ENCODE assay signal across 17 cellular contexts in genomic region chr12:63353559-63353958, GRCh38.
DNase-seq lines count a peak whose midpoint lies in the region; ATAC-seq and TF ChIP-seq lines count a peak whose summit lies in the region.
"Had no signal": no experiment of that assay in that cellular context is flagged by ENCODE, and none has a peak within 500 bp of the region (broad histone marks: within the 10 kb centered on the region; RNA-seq: fewer than 3 reads in every experiment).

No MANE protein-coding gene starts in this region.

- CTCF ChIA-PET in RWPE1 (lab: Yijun Ruan, JAX) = no interaction called here
- CTCF ChIA-PET in naive thymus-derived CD4-positive, alpha-beta T cell (lab: Charles Lee) = no interaction called here

- H3K27ac ChIP-seq in C4-2B = no peak overlapping the region
- H3K27ac ChIP-seq in RWPE1 = no peak overlapping the region
- H3K27ac ChIP-seq in naive thymus-derived CD4-positive, alpha-beta T cell (ENCODE audit: low read depth, low read length) = no peak overlapping the region
- H3K27ac ChIP-seq: ovary, SJCRH30 had no signal

- H3K4me1 Mint-ChIP-seq in naive thymus-derived CD4-positive, alpha-beta T cell = no peaks in the 10 kb centered on the region
- H3K4me1 Mint-ChIP-seq: stimulated activated naive B cell treated with anti-CD40 and anti-IgM and Interleukin-4, amounts not matched to agents 10 μg/mL and 1 μg/mL and 100 μg/mL, for 72 hours had no signal

- H3K4me3 ChIP-seq in fibroblast of villous mesenchyme (ENCODE audit: low read depth, low read length) = no peak overlapping the region
- no peak overlapping the region for H3K4me3 ChIP-seq in naive thymus-derived CD4-positive, alpha-beta T cell (ENCODE audit: low read length)
- H3K4me3 ChIP-seq: ovary, SJCRH30 had no signal

- H3K9me3 ChIP-seq in naive thymus-derived CD4-positive, alpha-beta T cell (ENCODE audit: control insufficient read depth in 2 of 3, low read length in 3 of 3) = no peaks in the 10 kb centered on the region
- H3K9me3 ChIP-seq: BE2C, ovary, SJCRH30 had no signal

- no peaks in the 10 kb centered on the region for H3K36me3 ChIP-seq in naive thymus-derived CD4-positive, alpha-beta T cell (ENCODE audit: control insufficient read depth in 2 of 3, insufficient read depth in 3 of 3, low read length in 3 of 3)
- H3K36me3 ChIP-seq: BE2C, ovary, SJCRH30 had no signal

- no peak overlapping the region for H3K4me3 Mint-ChIP-seq in naive thymus-derived CD4-positive, alpha-beta T cell
- H3K4me3 Mint-ChIP-seq: stimulated activated naive B cell treated with anti-CD40 and anti-IgM and Interleukin-4, amounts not matched to agents 10 μg/mL and 1 μg/mL and 100 μg/mL, for 72 hours had no signal

- intact Hi-C loops in naive thymus-derived CD4-positive, alpha-beta T cell (cut with micrococcal nuclease) = no loop called here

- POLR2A ChIA-PET in RWPE1 (lab: Yijun Ruan, JAX; ENCODE audit: low non-redundant PET) = no interaction called here
- POLR2A ChIA-PET in naive thymus-derived CD4-positive, alpha-beta T cell (lab: Charles Lee) = no interaction called here

- no peaks in the 10 kb centered on the region for H3K4me1 ChIP-seq in naive thymus-derived CD4-positive, alpha-beta T cell (ENCODE audit: control insufficient read depth in 2 of 2, insufficient read depth in 2 of 2, low read length in 2 of 2)
- H3K4me1 ChIP-seq: SJCRH30 had no signal

- H3K36me3 Mint-ChIP-seq in naive thymus-derived CD4-positive, alpha-beta T cell = no peaks in the 10 kb centered on the region
- H3K36me3 Mint-ChIP-seq: stimulated activated naive B cell treated with anti-CD40 and anti-IgM and Interleukin-4, amounts not matched to agents 10 μg/mL and 1 μg/mL and 100 μg/mL, for 72 hours had no signal

- TF ChIP-seq CTCF in C4-2B (conservative IDR thresholded peaks at IDR 0.05) (peak; percentile 11; the same call in 1 of the 2 replicates), RWPE1 (conservative IDR thresholded peaks at IDR 0.05; ENCODE audit: low read depth) (no peak), fibroblast of villous mesenchyme (IDR thresholded peaks at IDR 0.05; ENCODE audit: insufficient read depth, low read depth, low read length) (peak; percentile 3)

- ATAC-seq in naive thymus-derived CD4-positive, alpha-beta T cell = no peak
- ATAC-seq in GM19467 (IDR thresholded peaks at IDR 0.05; ENCODE audit: unreplicated experiment) = no peak
- ATAC-seq: stimulated activated naive B cell treated with anti-CD40 and anti-IgM and Interleukin-4, amounts not matched to agents 10 μg/mL and 1 μg/mL and 100 μg/mL, for 72 hours had no signal

- peaks cover 0 to 3% (median 0%) of the 10 kb centered on the region in 11 donors for H3K9me3 Mint-ChIP-seq in naive thymus-derived CD4-positive, alpha-beta T cell
- H3K9me3 Mint-ChIP-seq: stimulated activated naive B cell treated with anti-CD40 and anti-IgM and Interleukin-4, amounts not matched to agents 10 μg/mL and 1 μg/mL and 100 μg/mL, for 72 hours had no signal

- no peak overlapping the region for H3K27ac Mint-ChIP-seq in naive thymus-derived CD4-positive, alpha-beta T cell
- H3K27ac Mint-ChIP-seq: stimulated activated naive B cell treated with anti-CD40 and anti-IgM and Interleukin-4, amounts not matched to agents 10 μg/mL and 1 μg/mL and 100 μg/mL, for 72 hours had no signal

- H3K27me3 ChIP-seq in naive thymus-derived CD4-positive, alpha-beta T cell (ENCODE audit: control insufficient read depth in 2 of 2, insufficient read depth in 2 of 2, low read length in 2 of 2) = no peaks in the 10 kb centered on the region
- H3K27me3 ChIP-seq: BE2C, ovary, SJCRH30 had no signal

- H3K27me3 Mint-ChIP-seq in naive thymus-derived CD4-positive, alpha-beta T cell = no peaks in the 10 kb centered on the region
- H3K27me3 Mint-ChIP-seq: stimulated activated naive B cell treated with anti-CD40 and anti-IgM and Interleukin-4, amounts not matched to agents 10 μg/mL and 1 μg/mL and 100 μg/mL, for 72 hours had no signal

- DNase-seq in HPDE6-E6E7 (ENCODE audit: extremely low spot score) = peak; percentile 21
- peak; percentile 28 for DNase-seq in RWPE1 (ENCODE audit: low spot score)
- DNase-seq in fibroblast of villous mesenchyme (ENCODE audit: low read depth) = no peak
- DNase-seq in activated CD4-positive, CD25-positive, alpha-beta regulatory T cell treated with anti-CD3 and anti-CD28 coated beads, Interleukin-2, amount 50 U/mL, for 72 hours = no peak
- DNase-seq in naive thymus-derived CD4-positive, alpha-beta T cell = no peak
- no peak for DNase-seq in NCI-H1417 treated with DMSO at 0.1 percent for 48 hours (lab: John Stamatoyannopoulos, UW)
- DNase-seq: BE2C; effector CD8-positive, alpha-beta T cell; hypothalamus; Kasumi-1; NCI-H446 treated with DMSO at 0.1 percent for 48 hours; ovary; stimulated activated CD4-positive, alpha-beta T cell treated with anti-CD3 and anti-CD28 coated beads, Interleukin-2, amount 100 ng/mL, for 48 hours; stimulated activated naive B cell treated with anti-CD40 and anti-IgM and Interleukin-4, amounts not matched to agents 10 μg/mL and 1 μg/mL and 100 μg/mL, for 72 hours had no signal

Comparison
In these comparisons a context has a peak if more than half of its experiments do, and no peak if none do; other contexts are left out.
1. DNase-seq: peak in HPDE6-E6E7 (single experiment) and RWPE1 (single experiment); none in fibroblast of villous mesenchyme (single experiment), activated CD4-positive, CD25-positive, alpha-beta regulatory T cell treated with anti-CD3 and anti-CD28 coated beads, Interleukin-2, amount 50 U/mL, for 72 hours (single experiment), naive thymus-derived CD4-positive, alpha-beta T cell (0 of 9) and NCI-H1417 treated with DMSO at 0.1 percent for 48 hours (single experiment).